In genomic region chr13:82438320-82438719, GRCh38 we compare ENCODE assay signal across 29 cellular contexts.
A peak's percentile ranks its signal among the peaks of the same experiment; 100 is the strongest.
DNase-seq lines count a peak whose midpoint lies in the region; FAIRE-seq and TF ChIP-seq lines count a peak whose summit lies in the region.
"Had no signal": no experiment of that assay in that cellular context is flagged by ENCODE, and none has a peak within 500 bp of the region (broad histone marks: within the 10 kb centered on the region; RNA-seq: fewer than 3 reads in every experiment).

No MANE protein-coding gene starts in this region.

- H3K27ac ChIP-seq in HEK293 (ENCODE audit: extremely low read depth, low read depth, low read length) = no peak overlapping the region
- H3K27ac ChIP-seq: 22Rv1; A549; BLaER1; BLaER1 treated with 17β-estradiol and CSF1 and Interleukin-3, amounts not matched to agents 10 nM and 100 nM; C4-2B had no signal

- TF ChIP-seq CTCF in HEK293 (tag by site-specific recombination; IDR thresholded peaks at IDR 0.05) = no peak

- H3K4me3 ChIP-seq in HEK293 (ENCODE audit: low read depth, low read length) = no peak overlapping the region
- H3K4me3 ChIP-seq: A549; BLaER1; BLaER1 treated with 17β-estradiol and CSF1 and Interleukin-3, amounts not matched to agents 10 nM and 100 nM had no signal

- no peak for DNase-seq in GM12891 (ENCODE audit: insufficient read length, low spot score)
- DNase-seq: 8988T; ACHN; AML-193; BE2C; C1 segment of cervical spinal cord; Caco-2; Calu3; CD4-positive, alpha-beta memory T cell; CD4-positive, alpha-beta T cell; CD4-positive, CD25-positive, alpha-beta regulatory T cell; CD8-positive, alpha-beta memory T cell; CD8-positive, alpha-beta T cell; COR-L47; DMS 273 treated with DMSO at 0.1 percent for 48 hours; DMS153; DMS53; DMS79; DMS79 treated with DMSO at 0.1 percent for 48 hours; DND-41; EL had no signal

- no peaks in the 10 kb centered on the region for H3K36me3 ChIP-seq in HEK293 (ENCODE audit: control insufficient read depth in 2 of 2, insufficient read depth in 1 of 2, low read length in 2 of 2)
- H3K36me3 ChIP-seq: BE2C; BLaER1; BLaER1 treated with 17β-estradiol and CSF1 and Interleukin-3, amounts not matched to agents 10 nM and 100 nM had no signal

- TF ChIP-seq POLR2A in GM12891 (IDR thresholded peaks at IDR 0.05; ENCODE audit: low read depth, low read length) = no peak

- POLR2A ChIA-PET in HEK293 (lab: Yijun Ruan, JAX) = no interaction called here

- FAIRE-seq in GM12891 (lab: Jason Lieb, UNC) = no peak
- FAIRE-seq: A204.1, A549, D721Med had no signal

- no peaks in the 10 kb centered on the region for H3K4me1 ChIP-seq in HEK293 (ENCODE audit: control insufficient read depth, insufficient read depth, low read length)
- H3K4me1 ChIP-seq: A549, BE2C, BLaER1, Caco-2 had no signal

- H3K9me3 ChIP-seq in HEK293 (ENCODE audit: control insufficient read depth, insufficient read depth, low read depth, low read length) = no peaks in the 10 kb centered on the region
- H3K9me3 ChIP-seq: A549 had no signal

- CTCF ChIA-PET in HEK293 (lab: Yijun Ruan, JAX) = interaction anchor here (0.6 kb wide), 1 partner anchor 741 kb away, joined by 4 read pairs; no protein-coding TSS in a partner anchor

TF ChIP-seq in HEK293, 187 proteins besides CTCF, POLR2A, EP300 and RAD21:
- no peak for TF ChIP-seq ZNF639 (tag by site-specific recombination; IDR thresholded peaks at IDR 0.05)
- TF ChIP-seq SETDB1 (IDR thresholded peaks at IDR 0.05; ENCODE audit: insufficient read length, low read length) = peak; percentile 66
- TF ChIP-seq TRIM28 (IDR thresholded peaks at IDR 0.05; ENCODE audit: borderline replicate concordance, low read length) = peak; percentile 97; the same call in 1 of the 2 replicates

TF ChIP-seq in GM12891, 5 proteins besides CTCF, POLR2A, EP300 and RAD21:
- TF ChIP-seq POLR2AphosphoS5 (IDR thresholded peaks at IDR 0.05; ENCODE audit: low read depth, low read length) = no peak
- no peak for TF ChIP-seq SPI1 (IDR thresholded peaks at IDR 0.05; ENCODE audit: low read depth, low read length)
- TF ChIP-seq POU2F2 (IDR thresholded peaks at IDR 0.05; ENCODE audit: low read depth, low read length) = no peak
- TF ChIP-seq TAF1 (IDR thresholded peaks at IDR 0.05; ENCODE audit: low read depth, low read length) = no peak
- no peak for TF ChIP-seq PAX5 (IDR thresholded peaks at IDR 0.05; ENCODE audit: insufficient read depth, low read length, severe bottlenecking)
